ENCODE assay signal across 2 cellular contexts in genomic region chr3:115350606-115351005, GRCh38.
TF ChIP-seq lines count a peak whose summit lies in the region.

No MANE protein-coding gene starts in this region.

TF ChIP-seq in IMR-90, 13 proteins besides CTCF, POLR2A, EP300 and RAD21 (continued from another document):
- TF ChIP-seq MAZ (IDR thresholded peaks at IDR 0.05; ENCODE audit: borderline replicate concordance, low read depth, low read length): no peak
- no peak for TF ChIP-seq BHLHE40 (IDR thresholded peaks at IDR 0.05; ENCODE audit: low read depth, low read length)
- TF ChIP-seq ELK1 (IDR thresholded peaks at IDR 0.05; ENCODE audit: borderline replicate concordance, low read depth, low read length): no peak
- no peak for TF ChIP-seq NFE2L2 (IDR thresholded peaks at IDR 0.05; ENCODE audit: low read depth, low read length)
- TF ChIP-seq MXI1 (IDR thresholded peaks at IDR 0.05; ENCODE audit: borderline replicate concordance, low read depth, low read length): no peak
- no peak for TF ChIP-seq MAFK (IDR thresholded peaks at IDR 0.05; ENCODE audit: low read depth, low read length)
- no peak for TF ChIP-seq CHD1 (IDR thresholded peaks at IDR 0.05; ENCODE audit: low read depth, low read length)
TF ChIP-seq in IMR-90: peak in this region for 0.

TF ChIP-seq in endothelial cell of umbilical vein, 7 proteins besides CTCF, POLR2A, EP300 and RAD21 (continued from another document):
- TF ChIP-seq EZH2 (IDR thresholded peaks at IDR 0.05; ENCODE audit: borderline replicate concordance, low read depth, low read length, severe bottlenecking) (no peak), POLR2AphosphoS5 (IDR thresholded peaks at IDR 0.05; ENCODE audit: insufficient read depth, low read depth, low read length) (no peak), MYC (IDR thresholded peaks at IDR 0.05; ENCODE audit: low read depth, low read length) (no peak), MAX (IDR thresholded peaks at IDR 0.05; ENCODE audit: insufficient read depth, insufficient read length) (no peak), JUN (IDR thresholded peaks at IDR 0.05; ENCODE audit: borderline replicate concordance, insufficient read depth, insufficient read length, low read depth) (no peak), GATA2 (IDR thresholded peaks at IDR 0.05; ENCODE audit: insufficient read depth, insufficient read length, low read depth, low read length) (no peak)
